Comparison of ENCODE assay signal across 8 cellular contexts in the genomic region with DNA sequence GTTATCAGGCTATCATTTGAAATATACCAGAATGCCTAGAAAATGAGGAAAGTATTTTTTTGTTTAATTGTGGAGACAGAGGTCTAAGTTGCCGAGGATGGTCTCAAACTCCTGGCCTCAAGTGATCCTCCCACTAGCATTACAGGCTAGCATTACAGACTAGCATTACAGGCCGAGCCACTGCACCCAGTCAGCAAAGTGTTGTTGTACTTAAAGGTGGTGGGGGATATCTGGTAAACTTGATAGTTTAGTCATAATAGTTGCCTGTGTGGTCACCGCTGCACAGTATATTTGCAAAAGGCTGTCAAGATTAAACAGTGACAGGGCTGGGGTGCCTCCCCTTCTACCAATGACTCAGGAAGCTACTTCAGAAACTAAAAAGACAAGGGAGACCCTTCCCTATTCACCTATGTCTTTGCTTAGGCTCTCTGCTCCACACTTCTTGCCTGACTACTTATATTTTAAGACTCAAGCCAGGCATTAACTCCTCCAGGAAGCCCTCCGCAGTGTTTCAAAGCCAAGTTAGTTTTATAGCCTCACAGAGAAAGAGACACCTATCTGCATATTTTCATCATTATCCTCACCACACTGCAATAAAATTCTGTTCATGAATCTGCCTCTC. TPM values are rescaled to one million over a fixed set of nuclear protein-coding genes. Genes with fewer than 3 reads are reported as not detected.
A peak's percentile ranks its signal among the peaks of the same experiment; 100 is the strongest.
DNase-seq lines count a peak whose midpoint lies in the region; ATAC-seq and TF ChIP-seq lines count a peak whose summit lies in the region.

No MANE protein-coding gene starts in this region.

- TF ChIP-seq CTCF in Caco-2 (IDR thresholded peaks at IDR 0.05; ENCODE audit: insufficient read depth in 1 of 2, low read depth in 1 of 2, low read length in 1 of 2, severe bottlenecking in 1 of 2, unreplicated experiment in 1 of 2) (no peak), lower lobe of right lung (IDR thresholded peaks at IDR 0.05) (no peak)

- POLR2A ChIA-PET in Caco-2 (lab: Charles Lee) = interaction anchor here (0.7 kb wide), 1 partner anchor 116 kb away, joined by 3 read pairs; a partner anchor contains a TSS

- H3K36me3 Mint-ChIP-seq in Caco-2 (ENCODE audit: insufficient read depth, unreplicated experiment) = peaks cover 13% of the 10 kb centered on the region
- H3K36me3 Mint-ChIP-seq in activated naive CD4-positive, alpha-beta T cell treated with anti-CD3 and anti-CD28 coated beads, Interleukin-2, amount 50 U/mL, for 72 hours = peaks cover 10 to 21% of the 10 kb centered on the region in 2 donors

- intact Hi-C loops in Caco-2 (cut with micrococcal nuclease; ENCODE audit: unreplicated experiment) (no loop called here), lower lobe of right lung (cut with DNase I) (no loop called here)

- CTCF ChIA-PET in Caco-2 (lab: Charles Lee) = no interaction called here

- no peaks in the 10 kb centered on the region for H3K9me3 ChIP-seq in Caco-2
- H3K9me3 ChIP-seq in lower lobe of right lung = no peaks in the 10 kb centered on the region

- H3K9me3 Mint-ChIP-seq in Caco-2 (ENCODE audit: unreplicated experiment) = no peaks in the 10 kb centered on the region
- H3K9me3 Mint-ChIP-seq in activated naive CD4-positive, alpha-beta T cell treated with anti-CD3 and anti-CD28 coated beads, Interleukin-2, amount 50 U/mL, for 72 hours = peaks cover 0 to 3% of the 10 kb centered on the region in 2 donors

- H3K4me1 ChIP-seq in Caco-2 (peaks cover 9% of the 10 kb centered on the region), lower lobe of right lung (peaks cover 7% of the 10 kb centered on the region)

- ATAC-seq in GM19395 (IDR thresholded peaks at IDR 0.05; ENCODE audit: unreplicated experiment) (peak; percentile 58), HG03175 (IDR thresholded peaks at IDR 0.05; ENCODE audit: unreplicated experiment) (peak; percentile 62), lower lobe of right lung (no peak)
- peak; percentile 53 to 78 for ATAC-seq in activated naive CD4-positive, alpha-beta T cell treated with anti-CD3 and anti-CD28 coated beads, Interleukin-2, amount 50 U/mL, for 72 hours

- DNase-seq in Caco-2 = peak in 1 of 2 experiments; percentile 37
- peak in 1 of 2 donors; percentile 58 for DNase-seq in activated naive CD4-positive, alpha-beta T cell treated with anti-CD3 and anti-CD28 coated beads, Interleukin-2, amount 50 U/mL, for 72 hours (ENCODE audit: low spot score in 2 of 2)
- no peak for DNase-seq in cerebellum (ENCODE audit: low spot score)
- no peak for DNase-seq in lower lobe of right lung
- no peak for DNase-seq in NCI-H1436 (lab: John Stamatoyannopoulos, UW)
- DNase-seq in NOMO-1 (lab: John Stamatoyannopoulos, UW; ENCODE audit: unreplicated experiment in 2 of 2) = no peak

- no TSS peak for BruUV-seq in Caco-2 (replicated peaks; lab: Mats Ljungman, UMichigan)

- H3K27ac Mint-ChIP-seq in Caco-2 (ENCODE audit: unreplicated experiment) = peak overlapping the region; percentile 79
- no peak overlapping the region for H3K27ac Mint-ChIP-seq in activated naive CD4-positive, alpha-beta T cell treated with anti-CD3 and anti-CD28 coated beads, Interleukin-2, amount 50 U/mL, for 72 hours

- H3K36me3 ChIP-seq in Caco-2 (ENCODE audit: control insufficient read depth, insufficient read depth, low read length) (no peaks in the 10 kb centered on the region), lower lobe of right lung (no peaks in the 10 kb centered on the region)

- H3K4me1 Mint-ChIP-seq in Caco-2 (ENCODE audit: low read depth, unreplicated experiment) = peaks cover 9% of the 10 kb centered on the region

- no peak overlapping the region for H3K27ac ChIP-seq in lower lobe of right lung

- no peak overlapping the region for H3K4me3 ChIP-seq in Caco-2 (ENCODE audit: low read depth, low read length)
- H3K4me3 ChIP-seq in lower lobe of right lung = no peak overlapping the region

- H3K27me3 ChIP-seq in Caco-2 (replicated peaks; ENCODE audit: control insufficient read depth, insufficient read depth, low read length) = no peaks in the 10 kb centered on the region
- no peaks in the 10 kb centered on the region for H3K27me3 ChIP-seq in lower lobe of right lung (ENCODE audit: low read depth)

- H3K4me3 Mint-ChIP-seq in Caco-2 (ENCODE audit: unreplicated experiment) = no peak overlapping the region

- H3K27me3 Mint-ChIP-seq in Caco-2 (ENCODE audit: insufficient read depth, unreplicated experiment) = no peaks in the 10 kb centered on the region

RNA-seq across cellular contexts. Expression of a gene that starts 3.1 kb away (rescaled TPM):
- total RNA-seq in Caco-2 (2022) (51.3 and 53.5 TPM in 2 replicates), cerebellum (48.5 TPM), lower lobe of right lung (67.6 TPM)
- 10 to 100 TPM; 48.8 to 63.4 TPM for total RNA-seq in activated naive CD4-positive, alpha-beta T cell treated with anti-CD3 and anti-CD28 coated beads, Interleukin-2, amount 50 U/mL, for 72 hours

Comparison
In these comparisons a context has a peak if more than half of its experiments do, and no peak if none do; other contexts are left out.
1. ATAC-seq: peak in GM19395 (single experiment), HG03175 (single experiment) and activated naive CD4-positive, alpha-beta T cell treated with anti-CD3 and anti-CD28 coated beads, Interleukin-2, amount 50 U/mL, for 72 hours (2 of 2); none in lower lobe of right lung (0 of 2).